8 cellular contexts compared by ENCODE assay signal in the genomic region with DNA sequence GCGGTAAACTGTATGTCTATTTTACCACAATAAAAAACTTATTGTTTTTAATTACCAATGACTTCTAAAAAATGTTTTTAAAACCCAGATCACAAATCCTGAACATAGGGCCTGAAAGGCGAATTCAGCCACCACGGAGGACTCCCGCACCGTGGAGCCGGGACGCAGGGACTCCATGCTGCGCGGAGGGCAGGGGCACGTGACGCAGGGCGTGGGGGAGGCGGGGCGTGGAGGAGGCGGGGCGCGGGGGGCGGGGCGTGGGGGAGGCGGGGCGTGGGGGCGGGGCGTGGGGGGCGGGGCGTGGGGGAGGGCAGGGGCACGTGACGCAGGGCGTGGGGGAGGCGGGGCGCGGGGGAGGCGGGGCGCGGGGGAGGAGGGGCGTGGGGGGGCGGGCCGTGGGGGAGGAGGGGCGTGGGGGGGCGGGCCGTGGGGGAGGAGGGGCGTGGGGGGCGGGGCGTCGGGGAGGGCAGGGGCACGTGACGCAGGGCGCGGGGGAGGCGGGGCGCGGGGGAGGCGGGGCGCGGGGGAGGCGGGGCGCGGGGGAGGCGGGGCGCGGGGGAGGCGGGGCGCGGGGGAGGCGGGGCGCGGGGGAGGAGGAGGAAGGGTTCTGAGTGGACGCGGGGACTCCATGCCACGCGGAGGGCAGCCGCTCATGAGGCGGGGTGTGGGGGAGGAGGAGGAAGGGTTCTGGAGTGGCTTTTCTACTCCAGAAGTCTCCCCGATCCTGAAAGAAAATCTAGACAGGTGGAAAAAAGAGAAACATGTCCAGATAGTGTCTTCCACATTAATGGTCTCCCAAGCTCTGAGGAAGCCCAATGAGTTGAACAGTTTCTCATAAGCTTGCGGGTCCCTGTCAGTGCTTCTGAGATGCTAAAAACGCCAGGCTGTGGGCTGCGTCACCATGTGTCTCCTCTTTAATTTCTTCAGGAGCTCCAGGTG. TPM values are rescaled to one million over a fixed set of nuclear protein-coding genes. Genes with fewer than 3 reads are reported as not detected.
DNase-seq lines count a peak whose midpoint lies in the region; ATAC-seq, FAIRE-seq and TF ChIP-seq lines count a peak whose summit lies in the region.

No MANE protein-coding gene starts in this region.

- no peak overlapping the region for H4K91ac ChIP-seq in H1 (replicated peaks; ENCODE audit: insufficient read length, low read length)
- H4K91ac ChIP-seq in mesenchymal stem cell (ENCODE audit: low read length): no peak overlapping the region

- POLR2A ChIA-PET in H1 (lab: Charles Lee; ENCODE audit: partially characterized antibody): interaction anchor here (1.0 to 1.1 kb wide), 2 partner anchors 12 to 25 kb away, joined by 3 to 5 read pairs; no protein-coding TSS in a partner anchor

- H3K56ac ChIP-seq in H1 (replicated peaks; ENCODE audit: insufficient read length, low read depth, low read length): no peak overlapping the region

- H3K23me2 ChIP-seq in H1 (ENCODE audit: low read depth, low read length): peaks cover 10% of the 10 kb centered on the region

- H2BK12ac ChIP-seq in H1 (ENCODE audit: low read depth, low read length): no peak overlapping the region
- H2BK12ac ChIP-seq in mesenchymal stem cell (ENCODE audit: low read length in 2 of 2): no peak overlapping the region

- no peaks in the 10 kb centered on the region for H4K20me1 ChIP-seq in H1 (replicated peaks in 1 of 2; ENCODE audit: control insufficient read depth in 1 of 2, insufficient read depth in 2 of 2, low read length in 2 of 2)

- H3K4ac ChIP-seq in H1 (replicated peaks; ENCODE audit: insufficient read length, low read depth, low read length): no peak overlapping the region
- H3K4ac ChIP-seq in mesenchymal stem cell (ENCODE audit: low read depth in 1 of 2, low read length in 2 of 2): peak overlapping the region in 1 of 2 experiments; percentile 8

- DNase-seq in NCI-H526 treated with DMSO at 0.1 percent for 48 hours (lab: John Stamatoyannopoulos, UW) (peak; percentile 83), H1 (ENCODE audit: low read depth in 1 of 2, low spot score in 2 of 2) (peak in 1 of 2 experiments; percentile 71), mesenchymal stem cell (peak; percentile 74), NCI-H524 treated with DMSO at 0.1 percent for 48 hours (lab: John Stamatoyannopoulos, UW) (no peak)
- peak; percentile 72 for DNase-seq in activated CD8-positive, alpha-beta memory T cell treated with anti-CD3 and anti-CD28 coated beads, Interleukin-2, amount 50 U/mL, for 4 hours
- DNase-seq in stimulated activated CD8-positive, alpha-beta memory T cell treated with anti-CD3 and anti-CD28 coated beads, Interleukin-12 subunit alpha, Interleukin-12 subunit beta, amount 100 ng/mL, for 4 hours (ENCODE audit: low read depth): peak; percentile 45

- TF ChIP-seq POLR2A in GM10847 (IDR thresholded peaks at IDR 0.05; ENCODE audit: extremely low read depth, insufficient read length): peak; percentile 38
- TF ChIP-seq POLR2A in H1 (IDR thresholded peaks at IDR 0.05; ENCODE audit: control extremely low read depth in 1 of 2, low read depth in 2 of 2, low read length in 2 of 2): no peak

- no peak overlapping the region for H2BK5ac ChIP-seq in H1 (ENCODE audit: low read depth, low read length)
- H2BK5ac ChIP-seq in mesenchymal stem cell (ENCODE audit: low read depth, low read length, poor library complexity, severe bottlenecking): no peak overlapping the region

- H2BK120ac ChIP-seq in H1 (replicated peaks; ENCODE audit: low read depth, low read length): no peak overlapping the region
- no peak overlapping the region for H2BK120ac ChIP-seq in mesenchymal stem cell (ENCODE audit: low read depth, low read length)

- no peak for FAIRE-seq in H1 (lab: Jason Lieb, UNC)

- H4K5ac ChIP-seq in H1 (ENCODE audit: insufficient read length, low read depth, low read length): no peak overlapping the region

- H2AFZ ChIP-seq in H1 (ENCODE audit: low read length): peak overlapping the region; percentile 76; the same call in 1 of the 2 replicates
- H2AFZ ChIP-seq in mesenchymal stem cell (ENCODE audit: low read depth, low read length): peak overlapping the region; percentile 47

- H3K4me3 ChIP-seq in H1 (ENCODE audit: extremely low read depth in 1 of 4, insufficient read depth in 2 of 4, low read depth in 3 of 4, low read length in 4 of 4): peak overlapping the region; percentile 35 to 71 (median 61)
- H3K4me3 ChIP-seq in mesenchymal stem cell (ENCODE audit: insufficient read depth in 1 of 2, low read depth in 1 of 2, low read length in 2 of 2): peak overlapping the region; percentile 30 to 75

- H3K14ac ChIP-seq in H1 (ENCODE audit: insufficient read length) (no peak overlapping the region), mesenchymal stem cell (ENCODE audit: low read length in 2 of 2) (no peak overlapping the region)

- H3K27ac ChIP-seq in H1 (ENCODE audit: low read depth, low read length): no peak overlapping the region
- peak overlapping the region; percentile 52 for H3K27ac ChIP-seq in mesenchymal stem cell (ENCODE audit: low read length, poor library complexity, severe bottlenecking)

- peak; percentile 59 for ATAC-seq in HG02885 (IDR thresholded peaks at IDR 0.05; ENCODE audit: poor library complexity, unreplicated experiment)

- peak overlapping the region; percentile 45; the same call in 1 of the 2 replicates for H4K8ac ChIP-seq in H1 (ENCODE audit: extremely low read depth, insufficient read depth, low read length)
- peak overlapping the region; percentile 8 for H4K8ac ChIP-seq in mesenchymal stem cell (ENCODE audit: low read length)

- TF ChIP-seq RAD21 in H1 (IDR thresholded peaks at IDR 0.05 in 1 of 2, conservative IDR thresholded peaks at IDR 0.05 in 1 of 2; ENCODE audit: low read depth in 2 of 2, low read length in 2 of 2): no peak

- H3K36me3 ChIP-seq in H1 (ENCODE audit: control insufficient read depth in 2 of 4, insufficient read depth in 4 of 4, low read length in 3 of 4) (no peaks in the 10 kb centered on the region), mesenchymal stem cell (ENCODE audit: control insufficient read depth in 1 of 2, insufficient read depth in 2 of 2, low read depth in 1 of 2, low read length in 2 of 2) (no peaks in the 10 kb centered on the region)

- H3K23ac ChIP-seq in H1 (ENCODE audit: insufficient read length): no peak overlapping the region
- no peak overlapping the region for H3K23ac ChIP-seq in mesenchymal stem cell (ENCODE audit: low read length in 2 of 2)

- peak overlapping the region; percentile 97; the same call in 1 of the 2 replicates for H2AK5ac ChIP-seq in H1 (ENCODE audit: low read depth, low read length)
- H2AK5ac ChIP-seq in mesenchymal stem cell (ENCODE audit: low read length, severe bottlenecking): no peak overlapping the region

- CTCF ChIA-PET in H1 (lab: Charles Lee; ENCODE audit: partially characterized antibody): interaction anchor here (0.7 to 1.1 kb wide), 2 partner anchors 38 kb away, joined by 3 read pairs; no protein-coding TSS in a partner anchor

- H3K27me3 ChIP-seq in H1 (replicated peaks in 1 of 4; ENCODE audit: control insufficient read depth in 3 of 4, extremely low read depth in 1 of 4, insufficient read depth in 3 of 4, low read length in 3 of 4) (peaks cover 7 to 22% (median 20%) of the 10 kb centered on the region in 4 experiments; a peak in 6 of 7 replicates), mesenchymal stem cell (ENCODE audit: control insufficient read depth in 1 of 2, insufficient read depth in 1 of 2, low read length in 2 of 2) (no peaks in the 10 kb centered on the region)

- H2BK20ac ChIP-seq in H1 (ENCODE audit: low read length): no peak overlapping the region

- H3K18ac ChIP-seq in H1 (ENCODE audit: extremely low read depth, low read length) (no peak overlapping the region), mesenchymal stem cell (ENCODE audit: low read depth in 1 of 2, low read length in 2 of 2) (peak overlapping the region in 1 of 2 experiments; percentile 96)

- 21% methylated on average over 16 of the region's 76 CpGs; no CpG with 5 or more reads in 1 of the 2 experiments for WGBS in H1 (ENCODE audit: extremely low coverage in 1 of 2, insufficient coverage in 1 of 2, insufficient read length in 1 of 2, insufficient replicate concordance in 2 of 2, low coverage in 1 of 2, low lambda C conversion rate in 2 of 2, missing lambda C conversion rate in 1 of 2), 2 experiments
- WGBS in mesenchymal stem cell: 31% methylated on average over 7 of the region's 76 CpGs

- no peak for TF ChIP-seq CTCF in H1 (IDR thresholded peaks at IDR 0.05; ENCODE audit: control extremely low read depth in 1 of 3, insufficient read depth in 1 of 3, low read depth in 1 of 3, low read length in 3 of 3)

- peak overlapping the region; percentile 72; the same call in 1 of the 2 replicates for H2BK15ac ChIP-seq in H1 (ENCODE audit: low read length)
- no peak overlapping the region for H2BK15ac ChIP-seq in mesenchymal stem cell (ENCODE audit: low read depth, poor library complexity, severe bottlenecking)

- no peak for TF ChIP-seq EP300 in H1 (IDR thresholded peaks at IDR 0.05; ENCODE audit: borderline replicate concordance in 1 of 2, low read depth in 2 of 2, low read length in 2 of 2)

- no peaks in the 10 kb centered on the region for H3K79me1 ChIP-seq in H1 (ENCODE audit: low read depth, low read length)
- no peaks in the 10 kb centered on the region for H3K79me1 ChIP-seq in mesenchymal stem cell (replicated peaks; ENCODE audit: low read length, poor library complexity, severe bottlenecking)

- H3K79me2 ChIP-seq in H1 (ENCODE audit: control insufficient read depth in 1 of 2, insufficient read depth in 2 of 2, low read length in 2 of 2): no peaks in the 10 kb centered on the region

- H3K4me1 ChIP-seq in H1 (replicated peaks in 1 of 4; ENCODE audit: control insufficient read depth in 3 of 4, insufficient read depth in 4 of 4, low read length in 3 of 4) (peaks cover 0 to 18% (median 8%) of the 10 kb centered on the region in 4 experiments; a peak in 6 of 7 replicates), mesenchymal stem cell (ENCODE audit: control insufficient read depth, insufficient read depth, low read depth, low read length) (peaks cover 23% of the 10 kb centered on the region)

- peak overlapping the region in 1 of 4 experiments; percentile 29; a peak in 1 of 7 replicates for H3K9ac ChIP-seq in H1 (replicated peaks in 1 of 4; ENCODE audit: extremely low read depth in 1 of 4, low read depth in 3 of 4, low read length in 3 of 4)
- H3K9ac ChIP-seq in mesenchymal stem cell (ENCODE audit: low read length): peak overlapping the region; percentile 93

- peak overlapping the region; percentile 93 to 98 for H3K4me2 ChIP-seq in H1 (ENCODE audit: insufficient read depth in 1 of 2, low read depth in 2 of 2, low read length in 2 of 2)
- H3K4me2 ChIP-seq in mesenchymal stem cell (ENCODE audit: low read length, poor library complexity, severe bottlenecking): peak overlapping the region; percentile 82

- H3K9me3 ChIP-seq in H1 (ENCODE audit: insufficient read depth in 2 of 2, low read depth in 1 of 2, low read length in 1 of 2) (no peaks in the 10 kb centered on the region), mesenchymal stem cell (ENCODE audit: control insufficient read depth, low read length) (no peaks in the 10 kb centered on the region)

RNA-seq across cellular contexts. Expression of a gene that starts 4.4 kb away (rescaled TPM):
- total RNA-seq in H1 (2021; fragmentation: NEBNext Ultra II Directional; extraction: Animal tissue kit (Norgen Biotek cat#: 25700)): not detected in 2 replicates
- 0.05 TPM in 1 of 2 replicates, not detected in the other for polyA plus RNA-seq in H1 (2011; rRNA removed)
- polyA plus RNA-seq in H1 (2011; cell fraction: cytosol; rRNA removed): 0.05 TPM
- polyA plus RNA-seq in H1 (2011; cell fraction: nucleus; rRNA removed): 0.68 TPM
- 0.50 to 0.68 TPM (median 0.63 TPM) in 3 of 4 replicates, not detected in the other for polyA plus RNA-seq in H1 (2012, experiment 1 of 2)
- polyA plus RNA-seq in H1 (2012, experiment 2 of 2): 0.12 TPM
- polyA plus RNA-seq in H1 (2013, experiment 1 of 2): not detected
- polyA plus RNA-seq in H1 (2013, experiment 2 of 2): not detected
- polyA minus RNA-seq in H1 (2011; rRNA and poly(A)+ RNA removed): not detected in 2 replicates
- polyA minus RNA-seq in H1 (2011; cell fraction: cytosol; rRNA and poly(A)+ RNA removed): not detected
- polyA minus RNA-seq in H1 (2011; cell fraction: nucleus; rRNA and poly(A)+ RNA removed): not detected
- polyA plus RNA-seq in mesenchymal stem cell (2013, experiment 1 of 2): not detected
- not detected for polyA plus RNA-seq in mesenchymal stem cell (2013, experiment 2 of 2)

RNA-seq across cellular contexts. Expression of a gene that starts 31.5 kb away (rescaled TPM):
- total RNA-seq in H1 (2021; fragmentation: NEBNext Ultra II Directional; extraction: Animal tissue kit (Norgen Biotek cat#: 25700)): 2.0 and 2.3 TPM in 2 replicates
- 3.5 and 4.2 TPM in 2 replicates for polyA plus RNA-seq in H1 (2011; rRNA removed)
- polyA plus RNA-seq in H1 (2011; cell fraction: cytosol; rRNA removed): 3.9 TPM
- polyA plus RNA-seq in H1 (2011; cell fraction: nucleus; rRNA removed): 3.1 TPM
- polyA plus RNA-seq in H1 (2012, experiment 1 of 2): 1.9 to 3.5 TPM (median 2.6 TPM) in 4 replicates
- 1.4 TPM for polyA plus RNA-seq in H1 (2012, experiment 2 of 2)
- 2.9 TPM for polyA plus RNA-seq in H1 (2013, experiment 1 of 2)
- polyA plus RNA-seq in H1 (2013, experiment 2 of 2): 3.4 TPM
- polyA minus RNA-seq in H1 (2011; rRNA and poly(A)+ RNA removed): 0.91 and 1.4 TPM in 2 replicates
- polyA minus RNA-seq in H1 (2011; cell fraction: cytosol; rRNA and poly(A)+ RNA removed): 0.81 TPM
- 1.6 TPM for polyA minus RNA-seq in H1 (2011; cell fraction: nucleus; rRNA and poly(A)+ RNA removed)
- polyA plus RNA-seq in mesenchymal stem cell (2013, experiment 1 of 2): 1.4 TPM
- polyA plus RNA-seq in mesenchymal stem cell (2013, experiment 2 of 2): 1.3 TPM

RNA-seq across cellular contexts. Expression of a gene that starts 48.5 kb away (rescaled TPM):
- total RNA-seq in H1 (2021; fragmentation: NEBNext Ultra II Directional; extraction: Animal tissue kit (Norgen Biotek cat#: 25700)): 0.43 and 0.67 TPM in 2 replicates
- 0.85 and 0.98 TPM in 2 replicates for polyA plus RNA-seq in H1 (2011; rRNA removed)
- polyA plus RNA-seq in H1 (2011; cell fraction: cytosol; rRNA removed): 0.93 TPM
- polyA plus RNA-seq in H1 (2011; cell fraction: nucleus; rRNA removed): 4.3 TPM
- 0.39 to 1.4 TPM (median 0.95 TPM) in 4 replicates for polyA plus RNA-seq in H1 (2012, experiment 1 of 2)
- 0.12 TPM for polyA plus RNA-seq in H1 (2012, experiment 2 of 2)
- 0.18 TPM for polyA plus RNA-seq in H1 (2013, experiment 1 of 2)
- 0.18 TPM for polyA plus RNA-seq in H1 (2013, experiment 2 of 2)
- polyA minus RNA-seq in H1 (2011; rRNA and poly(A)+ RNA removed): 1.5 and 3.2 TPM in 2 replicates
- not detected for polyA minus RNA-seq in H1 (2011; cell fraction: cytosol; rRNA and poly(A)+ RNA removed)
- polyA minus RNA-seq in H1 (2011; cell fraction: nucleus; rRNA and poly(A)+ RNA removed): 2.6 TPM
- not detected for polyA plus RNA-seq in mesenchymal stem cell (2013, experiment 1 of 2)
- polyA plus RNA-seq in mesenchymal stem cell (2013, experiment 2 of 2): not detected

RNA-seq across cellular contexts. Expression of a gene that starts 54.4 kb away (rescaled TPM):
- total RNA-seq in H1 (2021; fragmentation: NEBNext Ultra II Directional; extraction: Animal tissue kit (Norgen Biotek cat#: 25700)): 72.8 and 75.1 TPM in 2 replicates
- 53.8 and 72.4 TPM in 2 replicates for polyA plus RNA-seq in H1 (2011; rRNA removed)
- polyA plus RNA-seq in H1 (2011; cell fraction: cytosol; rRNA removed): 93.3 TPM
- 68.1 TPM for polyA plus RNA-seq in H1 (2011; cell fraction: nucleus; rRNA removed)
- 64.7 to 89.2 TPM (median 76.4 TPM) in 4 replicates for polyA plus RNA-seq in H1 (2012, experiment 1 of 2)
- polyA plus RNA-seq in H1 (2012, experiment 2 of 2): 14.9 TPM
- polyA plus RNA-seq in H1 (2013, experiment 1 of 2): 55.6 TPM
- polyA plus RNA-seq in H1 (2013, experiment 2 of 2): 51.0 TPM
- 82.6 and 138 TPM in 2 replicates for polyA minus RNA-seq in H1 (2011; rRNA and poly(A)+ RNA removed)
- 46.4 TPM for polyA minus RNA-seq in H1 (2011; cell fraction: cytosol; rRNA and poly(A)+ RNA removed)
- polyA minus RNA-seq in H1 (2011; cell fraction: nucleus; rRNA and poly(A)+ RNA removed): 79.3 TPM
- polyA plus RNA-seq in mesenchymal stem cell (2013, experiment 1 of 2): 32.8 TPM
- polyA plus RNA-seq in mesenchymal stem cell (2013, experiment 2 of 2): 32.5 TPM

RNA-seq across cellular contexts. Expression of a gene that starts 55.3 kb away (rescaled TPM):
- 99.3 and 101 TPM in 2 replicates for total RNA-seq in H1 (2021; fragmentation: NEBNext Ultra II Directional; extraction: Animal tissue kit (Norgen Biotek cat#: 25700))
- 54.7 and 75.1 TPM in 2 replicates for polyA plus RNA-seq in H1 (2011; rRNA removed)
- 59.7 TPM for polyA plus RNA-seq in H1 (2011; cell fraction: cytosol; rRNA removed)
- polyA plus RNA-seq in H1 (2011; cell fraction: nucleus; rRNA removed): 109 TPM
- 75.0 to 86.5 TPM (median 78.8 TPM) in 4 replicates for polyA plus RNA-seq in H1 (2012, experiment 1 of 2)
- 36.5 TPM for polyA plus RNA-seq in H1 (2012, experiment 2 of 2)
- polyA plus RNA-seq in H1 (2013, experiment 1 of 2): 51.4 TPM
- 51.4 TPM for polyA plus RNA-seq in H1 (2013, experiment 2 of 2)
- polyA minus RNA-seq in H1 (2011; rRNA and poly(A)+ RNA removed): 85.1 and 87.1 TPM in 2 replicates
- 41.0 TPM for polyA minus RNA-seq in H1 (2011; cell fraction: cytosol; rRNA and poly(A)+ RNA removed)
- polyA minus RNA-seq in H1 (2011; cell fraction: nucleus; rRNA and poly(A)+ RNA removed): 91.3 TPM
- 45.5 TPM for polyA plus RNA-seq in mesenchymal stem cell (2013, experiment 1 of 2)
- polyA plus RNA-seq in mesenchymal stem cell (2013, experiment 2 of 2): 45.2 TPM
